ENCODE assay signal across 28 cellular contexts in the genomic region with DNA sequence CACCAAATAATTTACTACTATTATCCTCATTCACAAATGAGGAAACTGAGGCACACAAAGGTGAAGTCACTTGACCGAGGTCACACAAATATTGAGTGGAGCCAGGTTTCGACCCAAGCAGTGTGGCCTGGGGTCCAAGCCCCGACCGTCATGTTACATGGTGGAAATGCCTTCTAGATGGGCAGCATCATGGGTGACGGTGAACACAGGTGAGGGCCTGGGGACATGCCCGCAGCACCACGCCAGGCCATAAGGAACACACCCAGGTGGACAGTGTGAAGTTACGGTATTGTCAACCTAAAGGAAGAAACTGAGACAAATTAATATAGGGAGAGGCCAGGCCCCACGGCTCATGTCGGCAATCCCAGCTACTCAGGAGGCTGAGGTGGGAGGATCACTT. TPM values are rescaled to one million over a fixed set of nuclear protein-coding genes. Genes with fewer than 3 reads are reported as not detected.
A peak's percentile ranks its signal among the peaks of the same experiment; 100 is the strongest.
DNase-seq lines count a peak whose midpoint lies in the region; ATAC-seq, FAIRE-seq and TF ChIP-seq lines count a peak whose summit lies in the region.
"Had no signal": no experiment of that assay in that cellular context is flagged by ENCODE, and none has a peak within 500 bp of the region (broad histone marks: within the 10 kb centered on the region; RNA-seq: fewer than 3 reads in every experiment).

No MANE protein-coding gene starts in this region.

- H3K27ac ChIP-seq in left ventricle myocardium inferior (replicated peaks) = peak overlapping the region; percentile 75
- H3K27ac ChIP-seq in right atrium auricular region = peak overlapping the region in 1 of 2 donors; percentile 76
- H3K27ac ChIP-seq in brain microvascular endothelial cell = no peak overlapping the region
- H3K27ac ChIP-seq: BLaER1, VCaP had no signal

- no peaks in the 10 kb centered on the region for H3K9me3 Mint-ChIP-seq in central memory CD8-positive, alpha-beta T cell
- no peaks in the 10 kb centered on the region for H3K9me3 Mint-ChIP-seq in naive thymus-derived CD8-positive, alpha-beta T cell
- H3K9me3 Mint-ChIP-seq: HFFc6; stimulated activated effector memory CD8-positive, alpha-beta T cell treated with anti-CD3 and anti-CD28 coated beads, Interleukin-12 subunit alpha, Interleukin-12 subunit beta, amount 100 ng/mL, for 72 hours; type B pancreatic cell had no signal

- H3K27me3 ChIP-seq in left ventricle myocardium inferior (ENCODE audit: low read depth) = no peaks in the 10 kb centered on the region
- no peaks in the 10 kb centered on the region for H3K27me3 ChIP-seq in right atrium auricular region
- H3K27me3 ChIP-seq in brain microvascular endothelial cell (replicated peaks) = no peaks in the 10 kb centered on the region
- H3K27me3 ChIP-seq: BLaER1, Peyer's patch had no signal

- POLR2A ChIA-PET in naive thymus-derived CD8-positive, alpha-beta T cell (lab: Charles Lee) = no interaction called here

- no peaks in the 10 kb centered on the region for H3K4me1 Mint-ChIP-seq in central memory CD8-positive, alpha-beta T cell
- no peaks in the 10 kb centered on the region for H3K4me1 Mint-ChIP-seq in naive thymus-derived CD8-positive, alpha-beta T cell
- H3K4me1 Mint-ChIP-seq: activated CD4-positive, alpha-beta T cell treated with anti-CD3 and anti-CD28 coated beads for 36 hours had no signal

- ATAC-seq in central memory CD8-positive, alpha-beta T cell (replicated peaks; ENCODE audit: extremely low read depth, poor library complexity, severe bottlenecking) = no peak
- ATAC-seq in naive thymus-derived CD8-positive, alpha-beta T cell = no peak

- peaks cover 28% of the 10 kb centered on the region for H3K36me3 Mint-ChIP-seq in central memory CD8-positive, alpha-beta T cell (ENCODE audit: insufficient read depth)
- H3K36me3 Mint-ChIP-seq in naive thymus-derived CD8-positive, alpha-beta T cell = peaks cover 0 to 37% (median 0%) of the 10 kb centered on the region in 3 donors
- H3K36me3 Mint-ChIP-seq: type B pancreatic cell had no signal

- no peaks in the 10 kb centered on the region for H3K9me3 ChIP-seq in left ventricle myocardium inferior (replicated peaks)
- H3K9me3 ChIP-seq in right atrium auricular region = no peaks in the 10 kb centered on the region
- H3K9me3 ChIP-seq: BLaER1, Caco-2, Peyer's patch, psoas muscle had no signal

- peaks cover 13% of the 10 kb centered on the region for H3K36me3 ChIP-seq in left ventricle myocardium inferior
- peaks cover 10% of the 10 kb centered on the region for H3K36me3 ChIP-seq in right atrium auricular region
- H3K36me3 ChIP-seq in brain microvascular endothelial cell (replicated peaks) = peaks cover 2% of the 10 kb centered on the region

- H3K27ac Mint-ChIP-seq in central memory CD8-positive, alpha-beta T cell (ENCODE audit: low read depth) = peak overlapping the region; percentile 75
- peak overlapping the region in 6 of 10 donors; percentile 17 to 86 (median 75) for H3K27ac Mint-ChIP-seq in naive thymus-derived CD8-positive, alpha-beta T cell
- H3K27ac Mint-ChIP-seq: activated CD4-positive, alpha-beta T cell treated with anti-CD3 and anti-CD28 coated beads for 36 hours; HFFc6; type B pancreatic cell had no signal

- no peak for TF ChIP-seq POLR2A in H54 (IDR thresholded peaks at IDR 0.05; ENCODE audit: low read depth, low read length)

- intact Hi-C loops in left ventricle myocardium inferior (cut with micrococcal nuclease) = no loop called here

- DNase-seq in left ventricle myocardium inferior (no peak), right atrium auricular region (ENCODE audit: low spot score) (no peak), brain microvascular endothelial cell (no peak), H54 (ENCODE audit: insufficient read length, low spot score) (no peak)
- no peak for DNase-seq in central memory CD8-positive, alpha-beta T cell (ENCODE audit: low spot score in 2 of 2)
- DNase-seq in naive thymus-derived CD8-positive, alpha-beta T cell = no peak
- DNase-seq in stimulated activated CD4-positive, alpha-beta T cell treated with anti-CD3 and anti-CD28 coated beads, Interleukin-12 subunit alpha, Interleukin-12 subunit beta, amount 100 ng/mL, for 4 hours = no peak
- DNase-seq: activated CD4-positive, alpha-beta T cell treated with anti-CD3 and anti-CD28 coated beads for 36 hours; activated naive CD4-positive, alpha-beta T cell treated with anti-CD3 and anti-CD28 coated beads, Interleukin-2, amount 50 U/mL, for 16 hours; DMS79; effector CD8-positive, alpha-beta T cell; GDM1; GOT3; HFFc6; hypothalamus; NCI-H446; NCI-H774; Peyer's patch; SIG-M5; substantia nigra; T-helper 9 cell had no signal

- H3K4me1 ChIP-seq in left ventricle myocardium inferior (peaks cover 29% of the 10 kb centered on the region), right atrium auricular region (peaks cover 0 to 20% of the 10 kb centered on the region in 2 donors)
- H3K4me1 ChIP-seq: BLaER1, Caco-2, Peyer's patch had no signal

- no peaks in the 10 kb centered on the region for H3K27me3 Mint-ChIP-seq in central memory CD8-positive, alpha-beta T cell
- no peaks in the 10 kb centered on the region for H3K27me3 Mint-ChIP-seq in naive thymus-derived CD8-positive, alpha-beta T cell
- H3K27me3 Mint-ChIP-seq: activated CD4-positive, alpha-beta T cell treated with anti-CD3 and anti-CD28 coated beads for 36 hours; type B pancreatic cell had no signal

- no peak overlapping the region for H3K4me3 Mint-ChIP-seq in central memory CD8-positive, alpha-beta T cell
- no peak overlapping the region for H3K4me3 Mint-ChIP-seq in naive thymus-derived CD8-positive, alpha-beta T cell
- H3K4me3 Mint-ChIP-seq: activated CD4-positive, alpha-beta T cell treated with anti-CD3 and anti-CD28 coated beads for 36 hours; HFFc6; type B pancreatic cell had no signal

- H3K4me3 ChIP-seq in left ventricle myocardium inferior = no peak overlapping the region
- no peak overlapping the region for H3K4me3 ChIP-seq in right atrium auricular region
- no peak overlapping the region for H3K4me3 ChIP-seq in brain microvascular endothelial cell (ENCODE audit: low read depth, low read length)
- H3K4me3 ChIP-seq: BLaER1, coronary artery, Peyer's patch, psoas muscle had no signal

- no peak for FAIRE-seq in H54 (lab: Jason Lieb, UNC)

- no peak for TF ChIP-seq CTCF in left ventricle myocardium inferior (IDR thresholded peaks at IDR 0.05; ENCODE audit: borderline replicate concordance)
- no peak for TF ChIP-seq CTCF in right atrium auricular region (IDR thresholded peaks at IDR 0.05)
- TF ChIP-seq CTCF in brain microvascular endothelial cell (IDR thresholded peaks at IDR 0.05; ENCODE audit: low read depth, low read length, missing control alignments) = no peak

- in situ Hi-C loops in brain microvascular endothelial cell (cut with HindIII; ENCODE audit: low pct_ligation_motif_present, low sequenced_read_pairs) = no loop called here

RNA-seq across cellular contexts. Expression of a gene that starts 35.3 kb away (rescaled TPM):
- total RNA-seq in left ventricle myocardium inferior = 402 TPM
- 100 to 1,000 TPM; 388 to 445 TPM for total RNA-seq in right atrium auricular region
- 100 to 1,000 TPM; 257 to 278 TPM for total RNA-seq in naive thymus-derived CD8-positive, alpha-beta T cell
- polyA plus RNA-seq in naive thymus-derived CD8-positive, alpha-beta T cell = 10 to 100 TPM; 23.4 to 42.0 (median 30.5) TPM
